In genomic region chr14:105873870-105874512, GRCh38 we compare ENCODE assay signal across 25 cellular contexts.
DNase-seq lines count a peak whose midpoint lies in the region; ATAC-seq and TF ChIP-seq lines count a peak whose summit lies in the region.
"Had no signal": no experiment of that assay in that cellular context is flagged by ENCODE, and none has a peak within 500 bp of the region (broad histone marks: within the 10 kb centered on the region; RNA-seq: fewer than 3 reads in every experiment).

No MANE protein-coding gene starts in this region.

- CTCF ChIA-PET in HEK293 (lab: Yijun Ruan, JAX), result no interaction called here

- H3K4me1 ChIP-seq in HEK293 (ENCODE audit: control insufficient read depth, insufficient read depth, low read length), result no peaks in the 10 kb centered on the region
- H3K4me1 ChIP-seq: BE2C, BLaER1 had no signal

- ATAC-seq in GM18505 (IDR thresholded peaks at IDR 0.05; ENCODE audit: unreplicated experiment), result no peak
- no peak for ATAC-seq in memory B cell (ENCODE audit: low read depth)
- no peak for ATAC-seq in GM21723 (IDR thresholded peaks at IDR 0.05; ENCODE audit: unreplicated experiment)
- ATAC-seq: GM12878 had no signal

- no peaks in the 10 kb centered on the region for H3K9me3 Mint-ChIP-seq in memory B cell
- H3K9me3 Mint-ChIP-seq: CD4-positive, alpha-beta memory T cell; CD8-positive, alpha-beta memory T cell had no signal

- TF ChIP-seq CTCF in GM06990 (IDR thresholded peaks at IDR 0.05; ENCODE audit: insufficient read depth, low read length, poor library complexity, severe bottlenecking) (no peak), HEK293 (tag by site-specific recombination; IDR thresholded peaks at IDR 0.05) (no peak)

- POLR2A ChIA-PET in HEK293 (lab: Yijun Ruan, JAX), result no interaction called here

- no peaks in the 10 kb centered on the region for H3K27me3 ChIP-seq in GM06990 (replicated peaks; ENCODE audit: control insufficient read depth, insufficient read depth, low read length)
- H3K27me3 ChIP-seq: BE2C, BLaER1 had no signal

- H3K9me3 ChIP-seq in HEK293 (ENCODE audit: control insufficient read depth, insufficient read depth, low read depth, low read length), result no peaks in the 10 kb centered on the region
- H3K9me3 ChIP-seq: BE2C, BLaER1 had no signal

- H3K4me3 ChIP-seq in GM06990 (replicated peaks; ENCODE audit: low read depth, low read length) (peak overlapping the region; percentile 41), HEK293 (ENCODE audit: low read depth, low read length) (no peak overlapping the region)
- H3K4me3 ChIP-seq: BLaER1, GM12878 had no signal

- peak; percentile 51 for TF ChIP-seq POLR2A in GM18505 (IDR thresholded peaks at IDR 0.05; ENCODE audit: borderline replicate concordance, extremely low read depth, insufficient read depth, insufficient read length)

- DNase-seq in GM06990 (ENCODE audit: extremely low read depth, insufficient read length) (no peak), memory B cell (ENCODE audit: low spot score in 2 of 2) (no peak), T-helper 2 cell (no peak), kidney glomerular epithelial cell (lab: John Stamatoyannopoulos, UW) (no peak)
- DNase-seq: 8988T; ACHN; BE2C; C1 segment of cervical spinal cord; CD4-positive, alpha-beta memory T cell; CD4-positive, CD25-positive, alpha-beta regulatory T cell; CD8-positive, alpha-beta memory T cell; COR-L47; DMS 273 treated with DMSO at 0.1 percent for 48 hours; DMS153; DMS53; DMS79; DND-41; EL; GDM1 had no signal

- H3K27ac ChIP-seq in HEK293 (ENCODE audit: extremely low read depth, low read depth, low read length), result no peak overlapping the region
- H3K27ac ChIP-seq: BLaER1 had no signal

- no peaks in the 10 kb centered on the region for H3K27me3 Mint-ChIP-seq in memory B cell

- H3K36me3 ChIP-seq in GM06990 (ENCODE audit: control insufficient read depth, insufficient read depth, low read length) (no peaks in the 10 kb centered on the region), HEK293 (ENCODE audit: control insufficient read depth in 2 of 2, insufficient read depth in 1 of 2, low read length in 2 of 2) (no peaks in the 10 kb centered on the region)
- H3K36me3 ChIP-seq: BE2C, BLaER1 had no signal

- no peaks in the 10 kb centered on the region for H3K36me3 Mint-ChIP-seq in memory B cell
- H3K36me3 Mint-ChIP-seq: CD14-positive monocyte; CD4-positive, alpha-beta memory T cell; CD4-positive, CD25-positive, alpha-beta regulatory T cell; CD8-positive, alpha-beta memory T cell had no signal

- H3K27ac Mint-ChIP-seq in memory B cell, result no peak overlapping the region
- H3K27ac Mint-ChIP-seq: CD14-positive monocyte; CD4-positive, alpha-beta memory T cell; CD4-positive, CD25-positive, alpha-beta regulatory T cell; CD8-positive, alpha-beta memory T cell had no signal

- peak overlapping the region; percentile 77 for H3K4me3 Mint-ChIP-seq in memory B cell
- H3K4me3 Mint-ChIP-seq: CD14-positive monocyte; CD4-positive, CD25-positive, alpha-beta regulatory T cell; CD8-positive, alpha-beta memory T cell had no signal

- no peaks in the 10 kb centered on the region for H3K4me1 Mint-ChIP-seq in memory B cell
- H3K4me1 Mint-ChIP-seq: CD14-positive monocyte; CD4-positive, alpha-beta memory T cell had no signal

TF ChIP-seq in HEK293, 187 proteins besides CTCF, POLR2A, EP300 and RAD21:
- TF ChIP-seq SP2 (tag by site-specific recombination; IDR thresholded peaks at IDR 0.05) (no peak), SALL2 (tag by site-specific recombination; IDR thresholded peaks at IDR 0.05; ENCODE audit: borderline replicate concordance) (no peak), ATF2 (tag by site-specific recombination; IDR thresholded peaks at IDR 0.05; ENCODE audit: low read depth) (peak; percentile 90)
